In the genomic region with DNA sequence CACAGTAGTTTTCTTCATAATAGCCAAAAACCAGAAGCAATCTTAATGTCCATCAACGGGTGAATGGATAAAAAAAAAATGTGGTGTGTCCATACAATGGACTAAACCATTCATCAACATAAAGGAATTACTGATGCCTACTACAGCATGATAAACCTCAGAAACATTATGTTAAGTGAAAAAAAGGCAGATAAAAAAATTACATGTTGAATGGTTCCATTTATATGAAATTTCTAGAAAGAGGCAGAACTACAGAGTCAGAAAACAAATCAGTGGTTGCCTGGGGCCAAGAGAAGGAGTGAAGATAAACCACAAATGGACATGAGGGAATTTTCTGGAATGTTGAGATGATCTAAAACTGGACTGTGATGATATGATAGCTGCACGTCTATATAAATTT, we compare ENCODE assay signal across 2 cellular contexts.
TF ChIP-seq lines count a peak whose summit lies in the region.

No MANE protein-coding gene starts in this region.

TF ChIP-seq in liver, 16 proteins besides CTCF, POLR2A, EP300 and RAD21 (continued from another document):
- no peak for TF ChIP-seq FOXA1 (IDR thresholded peaks at IDR 0.05)
- TF ChIP-seq, protein P1, sequence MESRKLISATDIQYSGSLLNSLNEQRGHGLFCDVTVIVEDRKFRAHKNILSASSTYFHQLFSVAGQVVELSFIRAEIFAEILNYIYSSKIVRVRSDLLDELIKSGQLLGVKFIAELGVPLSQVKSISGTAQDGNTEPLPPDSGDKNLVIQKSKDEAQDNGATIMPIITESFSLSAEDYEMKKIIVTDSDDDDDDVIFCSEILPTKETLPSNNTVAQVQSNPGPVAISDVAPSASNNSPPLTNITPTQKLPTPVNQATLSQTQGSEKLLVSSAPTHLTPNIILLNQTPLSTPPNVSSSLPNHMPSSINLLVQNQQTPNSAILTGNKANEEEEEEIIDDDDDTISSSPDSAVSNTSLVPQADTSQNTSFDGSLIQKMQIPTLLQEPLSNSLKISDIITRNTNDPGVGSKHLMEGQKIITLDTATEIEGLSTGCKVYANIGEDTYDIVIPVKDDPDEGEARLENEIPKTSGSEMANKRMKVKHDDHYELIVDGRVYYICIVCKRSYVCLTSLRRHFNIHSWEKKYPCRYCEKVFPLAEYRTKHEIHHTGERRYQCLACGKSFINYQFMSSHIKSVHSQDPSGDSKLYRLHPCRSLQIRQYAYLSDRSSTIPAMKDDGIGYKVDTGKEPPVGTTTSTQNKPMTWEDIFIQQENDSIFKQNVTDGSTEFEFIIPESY (IDR thresholded peaks at IDR 0.05) = no peak
- no peak for TF ChIP-seq GABPA (IDR thresholded peaks at IDR 0.05 in 1 of 2, conservative IDR thresholded peaks at IDR 0.05 in 1 of 2)
- no peak for TF ChIP-seq JUND (IDR thresholded peaks at IDR 0.05)
- no peak for TF ChIP-seq HNF4A (conservative IDR thresholded peaks at IDR 0.05)
- no peak for TF ChIP-seq NR2F2 (IDR thresholded peaks at IDR 0.05)
- no peak for TF ChIP-seq YY1 (IDR thresholded peaks at IDR 0.05)
- TF ChIP-seq ATF3 (IDR thresholded peaks at IDR 0.05) = no peak
- no peak for TF ChIP-seq REST (IDR thresholded peaks at IDR 0.05)
- TF ChIP-seq MAX (IDR thresholded peaks at IDR 0.05) = no peak
- TF ChIP-seq EGR1 (IDR thresholded peaks at IDR 0.05; ENCODE audit: low read depth in 2 of 2) = no peak
- TF ChIP-seq SP1 (IDR thresholded peaks at IDR 0.05) = no peak
- TF ChIP-seq HNF4G (IDR thresholded peaks at IDR 0.05) = no peak
- no peak for TF ChIP-seq TAF1 (conservative IDR thresholded peaks at IDR 0.05)
- no peak for TF ChIP-seq FOXA2 (IDR thresholded peaks at IDR 0.05)
TF ChIP-seq in liver: peak in this region for 0.

TF ChIP-seq in HepG2, 621 proteins besides CTCF, POLR2A, EP300 and RAD21 (continued from another document):
- TF ChIP-seq ZNF660 (CRISPR knock-in tag; IDR thresholded peaks at IDR 0.05; ENCODE audit: borderline replicate concordance, low read depth) = no peak
- no peak for TF ChIP-seq SKI (IDR thresholded peaks at IDR 0.05; ENCODE audit: partially characterized antibody)
- TF ChIP-seq KDM2A (CRISPR knock-in tag; IDR thresholded peaks at IDR 0.05; ENCODE audit: borderline replicate concordance, low read depth) = no peak
- TF ChIP-seq ZNF562 (CRISPR knock-in tag; IDR thresholded peaks at IDR 0.05; ENCODE audit: borderline replicate concordance) = no peak
- no peak for TF ChIP-seq ZBTB25 (CRISPR knock-in tag; IDR thresholded peaks at IDR 0.05)
- no peak for TF ChIP-seq AGO2 (optimal IDR thresholded peaks at IDR 0.05; ENCODE audit: low read depth, low read length)
- TF ChIP-seq, protein P2, sequence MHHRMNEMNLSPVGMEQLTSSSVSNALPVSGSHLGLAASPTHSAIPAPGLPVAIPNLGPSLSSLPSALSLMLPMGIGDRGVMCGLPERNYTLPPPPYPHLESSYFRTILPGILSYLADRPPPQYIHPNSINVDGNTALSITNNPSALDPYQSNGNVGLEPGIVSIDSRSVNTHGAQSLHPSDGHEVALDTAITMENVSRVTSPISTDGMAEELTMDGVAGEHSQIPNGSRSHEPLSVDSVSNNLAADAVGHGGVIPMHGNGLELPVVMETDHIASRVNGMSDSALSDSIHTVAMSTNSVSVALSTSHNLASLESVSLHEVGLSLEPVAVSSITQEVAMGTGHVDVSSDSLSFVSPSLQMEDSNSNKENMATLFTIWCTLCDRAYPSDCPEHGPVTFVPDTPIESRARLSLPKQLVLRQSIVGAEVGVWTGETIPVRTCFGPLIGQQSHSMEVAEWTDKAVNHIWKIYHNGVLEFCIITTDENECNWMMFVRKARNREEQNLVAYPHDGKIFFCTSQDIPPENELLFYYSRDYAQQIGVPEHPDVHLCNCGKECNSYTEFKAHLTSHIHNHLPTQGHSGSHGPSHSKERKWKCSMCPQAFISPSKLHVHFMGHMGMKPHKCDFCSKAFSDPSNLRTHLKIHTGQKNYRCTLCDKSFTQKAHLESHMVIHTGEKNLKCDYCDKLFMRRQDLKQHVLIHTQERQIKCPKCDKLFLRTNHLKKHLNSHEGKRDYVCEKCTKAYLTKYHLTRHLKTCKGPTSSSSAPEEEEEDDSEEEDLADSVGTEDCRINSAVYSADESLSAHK (CRISPR knock-in tag; IDR thresholded peaks at IDR 0.05; ENCODE audit: borderline replicate concordance) = no peak
- TF ChIP-seq DMAP1 (CRISPR knock-in tag; IDR thresholded peaks at IDR 0.05) = no peak
- TF ChIP-seq CENPT (CRISPR knock-in tag; IDR thresholded peaks at IDR 0.05; ENCODE audit: low read depth) = no peak
TF ChIP-seq in HepG2: peak in this region for 0.
